In the genomic region with DNA sequence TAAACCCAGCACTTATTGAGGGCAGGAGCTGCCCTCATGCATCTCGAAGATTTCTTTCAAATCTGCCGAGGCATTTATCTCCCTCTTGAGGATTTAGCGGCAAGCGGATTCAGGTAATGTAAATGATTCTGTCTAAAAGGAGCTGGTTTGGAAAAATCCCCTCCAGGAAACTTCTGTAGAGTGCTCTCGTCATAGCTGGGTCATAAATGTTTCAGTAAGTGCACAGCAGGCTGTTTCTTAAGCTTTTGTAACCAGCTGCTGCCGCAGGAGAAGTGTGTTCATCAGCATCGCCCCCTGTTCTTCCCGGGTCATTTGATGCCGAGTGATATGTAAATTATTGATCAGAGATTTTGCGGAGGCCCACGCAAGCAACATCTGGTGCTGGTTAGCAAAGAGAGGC, we compare ENCODE assay signal across 1 cellular context.
TF ChIP-seq lines count a peak whose summit lies in the region.

No MANE protein-coding gene starts in this region.

TF ChIP-seq in SK-N-SH treated with all-trans-retinoic acid at 6 μM for 48 hours, 23 proteins besides CTCF, POLR2A, EP300 and RAD21 (continued from another document):
- TF ChIP-seq, protein P1, sequence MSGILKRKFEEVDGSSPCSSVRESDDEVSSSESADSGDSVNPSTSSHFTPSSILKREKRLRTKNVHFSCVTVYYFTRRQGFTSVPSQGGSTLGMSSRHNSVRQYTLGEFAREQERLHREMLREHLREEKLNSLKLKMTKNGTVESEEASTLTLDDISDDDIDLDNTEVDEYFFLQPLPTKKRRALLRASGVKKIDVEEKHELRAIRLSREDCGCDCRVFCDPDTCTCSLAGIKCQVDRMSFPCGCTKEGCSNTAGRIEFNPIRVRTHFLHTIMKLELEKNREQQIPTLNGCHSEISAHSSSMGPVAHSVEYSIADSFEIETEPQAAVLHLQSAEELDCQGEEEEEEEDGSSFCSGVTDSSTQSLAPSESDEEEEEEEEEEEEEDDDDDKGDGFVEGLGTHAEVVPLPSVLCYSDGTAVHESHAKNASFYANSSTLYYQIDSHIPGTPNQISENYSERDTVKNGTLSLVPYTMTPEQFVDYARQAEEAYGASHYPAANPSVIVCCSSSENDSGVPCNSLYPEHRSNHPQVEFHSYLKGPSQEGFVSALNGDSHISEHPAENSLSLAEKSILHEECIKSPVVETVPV (CRISPR knock-in tag; IDR thresholded peaks at IDR 0.05) = no peak
- TF ChIP-seq PPARA (CRISPR knock-in tag; IDR thresholded peaks at IDR 0.05; ENCODE audit: borderline replicate concordance) = no peak
TF ChIP-seq in SK-N-SH treated with all-trans-retinoic acid at 6 μM for 48 hours: peak in this region for 0.
